ENCODE assay signal across 26 cellular contexts in genomic region chr13:111035861-111036260, GRCh38.
DNase-seq lines count a peak whose midpoint lies in the region; ATAC-seq, FAIRE-seq and TF ChIP-seq lines count a peak whose summit lies in the region.
"Had no signal": no experiment of that assay in that cellular context is flagged by ENCODE, and none has a peak within 500 bp of the region (broad histone marks: within the 10 kb centered on the region; RNA-seq: fewer than 3 reads in every experiment).

No MANE protein-coding gene starts in this region.

- H3K4me3 ChIP-seq in astrocyte (ENCODE audit: insufficient read depth, low read depth, low read length) (no peak overlapping the region), lung (no peak overlapping the region), small intestine (ENCODE audit: low read depth in 1 of 2, low read length in 2 of 2) (no peak overlapping the region), neuronal stem cell (ENCODE audit: low read length in 2 of 2) (no peak overlapping the region)
- H3K4me3 ChIP-seq: BLaER1, GM12878 had no signal

- H3K27me3 Mint-ChIP-seq in astrocyte (ENCODE audit: low read depth, unreplicated experiment) (peaks cover 7% of the 10 kb centered on the region), type B pancreatic cell (peaks cover 23% of the 10 kb centered on the region), immature natural killer cell (ENCODE audit: low read depth in 3 of 3) (peaks cover 0 to 8% (median 4%) of the 10 kb centered on the region in 3 donors)

- H3K4me2 ChIP-seq in astrocyte (ENCODE audit: low read length): no peak overlapping the region
- no peak overlapping the region for H3K4me2 ChIP-seq in neuronal stem cell (ENCODE audit: insufficient read depth, low read length, poor library complexity, severe bottlenecking)
- H3K4me2 ChIP-seq: BLaER1 had no signal

- H2BK120ac ChIP-seq in neuronal stem cell (ENCODE audit: low read depth, low read length): no peak overlapping the region

- H3K36me3 ChIP-seq in astrocyte (ENCODE audit: insufficient read depth, low read length) (no peaks in the 10 kb centered on the region), lung (ENCODE audit: control insufficient read depth in 2 of 2, insufficient read depth in 2 of 2, low read length in 2 of 2) (no peaks in the 10 kb centered on the region), small intestine (ENCODE audit: control insufficient read depth in 2 of 2, insufficient read depth in 2 of 2, low read length in 2 of 2) (no peaks in the 10 kb centered on the region), neuronal stem cell (replicated peaks in 1 of 2; ENCODE audit: control insufficient read depth in 2 of 2, insufficient read depth in 2 of 2, low read length in 2 of 2) (no peaks in the 10 kb centered on the region)
- H3K36me3 ChIP-seq: BE2C, BLaER1 had no signal

- H3K79me2 ChIP-seq in astrocyte (ENCODE audit: insufficient read depth, low read length): no peaks in the 10 kb centered on the region

- no peak overlapping the region for H3K27ac ChIP-seq in astrocyte (ENCODE audit: low read depth, low read length)
- H3K27ac ChIP-seq in lung (ENCODE audit: low read depth in 1 of 2, low read length in 1 of 2): no peak overlapping the region
- no peak overlapping the region for H3K27ac ChIP-seq in small intestine (ENCODE audit: low read depth in 1 of 2, low read length in 1 of 2)
- H3K27ac ChIP-seq in neuronal stem cell (replicated peaks; ENCODE audit: low read length): no peak overlapping the region
- H3K27ac ChIP-seq: BLaER1 had no signal

- no peak for FAIRE-seq in astrocyte (lab: Jason Lieb, UNC)
- no peak for FAIRE-seq in small intestine (lab: Jason Lieb, UNC)
- FAIRE-seq: GM12878, GM12892, GM18507 had no signal

- no peak overlapping the region for H3K4ac ChIP-seq in neuronal stem cell (ENCODE audit: low read length)

- H4K20me1 ChIP-seq in astrocyte (ENCODE audit: insufficient read depth, low read length): no peaks in the 10 kb centered on the region
- H4K20me1 ChIP-seq: BLaER1 had no signal

- H3K18ac ChIP-seq in neuronal stem cell (ENCODE audit: low read length): no peak overlapping the region

- WGBS in lung, 2 donors: 71 to 82% methylated on average over 10 of the region's 10 CpGs
- 32 to 67% (median 46%) methylated on average over 10 of the region's 10 CpGs for WGBS in small intestine, 3 donors
- WGBS in neuronal stem cell (ENCODE audit: extremely low coverage in 2 of 2, insufficient read length in 2 of 2, insufficient replicate concordance in 1 of 2), 2 donors: no CpG with 5 or more reads among the region's 10 CpGs

- H3K79me1 ChIP-seq in neuronal stem cell (ENCODE audit: low read depth, low read length): no peaks in the 10 kb centered on the region

- H3K23ac ChIP-seq in neuronal stem cell (ENCODE audit: low read depth, low read length, poor library complexity): no peak overlapping the region

- H3K27ac Mint-ChIP-seq in astrocyte (ENCODE audit: unreplicated experiment) (no peak overlapping the region), type B pancreatic cell (peak overlapping the region; percentile 24), immature natural killer cell (no peak overlapping the region)
- H3K27ac Mint-ChIP-seq: CD14-positive monocyte; CD4-positive, CD25-positive, alpha-beta regulatory T cell; CD8-positive, alpha-beta memory T cell had no signal

- peaks cover 3% of the 10 kb centered on the region for H3K27me3 ChIP-seq in astrocyte (ENCODE audit: insufficient read depth, low read length)
- H3K27me3 ChIP-seq in lung (ENCODE audit: control insufficient read depth, insufficient read depth): no peaks in the 10 kb centered on the region
- peaks cover 0 to 2% of the 10 kb centered on the region in 2 donors for H3K27me3 ChIP-seq in small intestine (ENCODE audit: control insufficient read depth in 2 of 2, insufficient read depth in 2 of 2, low read length in 2 of 2)
- H3K27me3 ChIP-seq in neuronal stem cell (ENCODE audit: control insufficient read depth in 3 of 3, insufficient read depth in 3 of 3, low read depth in 1 of 3, low read length in 3 of 3): peaks cover 0 to 34% (median 0%) of the 10 kb centered on the region in 3 experiments
- H3K27me3 ChIP-seq: BLaER1 had no signal

- no peaks in the 10 kb centered on the region for H3K9me3 ChIP-seq in astrocyte (ENCODE audit: insufficient read depth, low read depth, low read length)
- H3K9me3 ChIP-seq in lung (ENCODE audit: control insufficient read depth in 2 of 2, insufficient read depth in 1 of 2, low read length in 1 of 2): no peaks in the 10 kb centered on the region
- no peaks in the 10 kb centered on the region for H3K9me3 ChIP-seq in small intestine (ENCODE audit: control insufficient read depth, low read depth)
- H3K9me3 ChIP-seq in neuronal stem cell (replicated peaks in 1 of 2; ENCODE audit: control insufficient read depth in 2 of 2, insufficient read depth in 1 of 2, low read depth in 1 of 2, low read length in 2 of 2): peaks cover 0 to 2% of the 10 kb centered on the region in 2 donors
- H3K9me3 ChIP-seq: BE2C, BLaER1 had no signal

- no peak overlapping the region for H3K14ac ChIP-seq in neuronal stem cell (ENCODE audit: low read length)

- no peak overlapping the region for H3K9ac ChIP-seq in astrocyte (ENCODE audit: low read length)
- H3K9ac ChIP-seq in neuronal stem cell (ENCODE audit: low read depth, low read length, poor library complexity): no peak overlapping the region
- H3K9ac ChIP-seq: BLaER1 had no signal

- no peak overlapping the region for H2BK12ac ChIP-seq in neuronal stem cell (ENCODE audit: low read length)

- H2AFZ ChIP-seq in astrocyte (ENCODE audit: low read depth, low read length) (no peak overlapping the region), neuronal stem cell (ENCODE audit: low read length) (no peak overlapping the region)

- no peak overlapping the region for H2BK5ac ChIP-seq in neuronal stem cell (ENCODE audit: low read length)

- no peaks in the 10 kb centered on the region for H3K36me3 Mint-ChIP-seq in astrocyte (ENCODE audit: low read depth, unreplicated experiment)
- H3K36me3 Mint-ChIP-seq in type B pancreatic cell: no peaks in the 10 kb centered on the region
- no peaks in the 10 kb centered on the region for H3K36me3 Mint-ChIP-seq in immature natural killer cell
- H3K36me3 Mint-ChIP-seq: CD14-positive monocyte; CD4-positive, alpha-beta memory T cell; CD4-positive, CD25-positive, alpha-beta regulatory T cell; CD8-positive, alpha-beta memory T cell had no signal

- H3K9me3 Mint-ChIP-seq in astrocyte (ENCODE audit: unreplicated experiment) (no peaks in the 10 kb centered on the region), type B pancreatic cell (no peaks in the 10 kb centered on the region), immature natural killer cell (no peaks in the 10 kb centered on the region)
- H3K9me3 Mint-ChIP-seq: CD4-positive, alpha-beta memory T cell; CD8-positive, alpha-beta memory T cell had no signal

- H4K8ac ChIP-seq in neuronal stem cell (ENCODE audit: low read depth, low read length): no peak overlapping the region

- DNase-seq in astrocyte (ENCODE audit: low read depth): no peak
- peak; percentile 7 for DNase-seq in lung (ENCODE audit: low spot score)
- no peak for DNase-seq in type B pancreatic cell (ENCODE audit: extremely low spot score, unreplicated experiment)
- DNase-seq in small intestine: no peak
- DNase-seq in immature natural killer cell: no peak
- DNase-seq in neuronal stem cell (ENCODE audit: low spot score): no peak
- DNase-seq: 8988T; ACHN; BE2C; C1 segment of cervical spinal cord; CD4-positive, alpha-beta memory T cell; CD4-positive, CD25-positive, alpha-beta regulatory T cell; CD8-positive, alpha-beta memory T cell; COR-L47; DMS 273 treated with DMSO at 0.1 percent for 48 hours; DMS153; DMS53; DMS79; DND-41; EL; GDM1 had no signal

- H2AK5ac ChIP-seq in neuronal stem cell (ENCODE audit: low read depth, low read length): no peak overlapping the region

- no peak overlapping the region for H2BK15ac ChIP-seq in neuronal stem cell (ENCODE audit: low read length)

- H3K4me1 Mint-ChIP-seq in astrocyte (ENCODE audit: low read depth, unreplicated experiment) (peaks cover 12% of the 10 kb centered on the region), type B pancreatic cell (ENCODE audit: unreplicated experiment) (peaks cover 5% of the 10 kb centered on the region), immature natural killer cell (no peaks in the 10 kb centered on the region)
- H3K4me1 Mint-ChIP-seq: CD14-positive monocyte; CD4-positive, alpha-beta memory T cell; CD4-positive, CD25-positive, alpha-beta regulatory T cell; CD8-positive, alpha-beta memory T cell had no signal

- peak overlapping the region; percentile 20 for H3K4me3 Mint-ChIP-seq in astrocyte (ENCODE audit: unreplicated experiment)
- no peak overlapping the region for H3K4me3 Mint-ChIP-seq in type B pancreatic cell
- H3K4me3 Mint-ChIP-seq in immature natural killer cell: no peak overlapping the region
- H3K4me3 Mint-ChIP-seq: CD14-positive monocyte; CD4-positive, alpha-beta memory T cell; CD4-positive, CD25-positive, alpha-beta regulatory T cell; CD8-positive, alpha-beta memory T cell had no signal

- H3K4me1 ChIP-seq in astrocyte (ENCODE audit: insufficient read depth, low read length) (peaks cover 3% of the 10 kb centered on the region), lung (ENCODE audit: control insufficient read depth in 2 of 2, insufficient read depth in 2 of 2, low read length in 2 of 2) (no peaks in the 10 kb centered on the region), small intestine (ENCODE audit: control insufficient read depth in 2 of 2, insufficient read depth in 1 of 2, low read depth in 1 of 2, low read length in 1 of 2) (no peaks in the 10 kb centered on the region), neuronal stem cell (ENCODE audit: control insufficient read depth in 2 of 2, insufficient read depth in 1 of 2, low read depth in 1 of 2, low read length in 2 of 2) (no peaks in the 10 kb centered on the region)
- H3K4me1 ChIP-seq: BE2C had no signal

- no peak for ATAC-seq in lung (ENCODE audit: insufficient read depth, low FRiP score)
- ATAC-seq: GM12878 had no signal

- TF ChIP-seq CTCF in astrocyte (IDR thresholded peaks at IDR 0.05; ENCODE audit: insufficient read depth, low read depth, low read length) (no peak), lung (IDR thresholded peaks at IDR 0.05; ENCODE audit: control extremely low read depth, extremely low read depth) (no peak), type B pancreatic cell (conservative IDR thresholded peaks at IDR 0.05) (no peak)

- no peak overlapping the region for H4K91ac ChIP-seq in neuronal stem cell (ENCODE audit: low read depth, low read length, poor library complexity)
